1 cellular context compared by ENCODE assay signal in the genomic region with DNA sequence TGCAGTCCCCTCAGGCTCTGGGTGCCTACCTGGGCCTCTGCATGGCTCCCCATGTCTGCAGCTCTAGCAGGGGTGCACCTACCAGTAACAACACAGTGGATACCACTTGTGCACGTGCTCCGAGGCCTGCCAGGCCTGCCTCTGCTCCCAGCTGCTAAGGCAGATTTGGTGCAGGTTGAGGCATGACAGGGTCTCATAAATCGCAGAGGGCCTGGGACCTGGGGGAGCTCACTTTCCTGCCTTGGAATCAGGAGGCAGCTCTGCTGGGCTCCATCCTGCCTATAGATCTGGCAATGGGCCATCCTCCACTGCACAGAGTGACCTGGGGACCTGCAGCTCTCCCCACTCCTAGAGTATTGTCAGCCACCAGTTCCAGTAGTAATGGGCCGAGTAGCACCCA.
TF ChIP-seq lines count a peak whose summit lies in the region.

No MANE protein-coding gene starts in this region.

TF ChIP-seq in IMR-90, 13 proteins besides CTCF, POLR2A, EP300 and RAD21:
- no peak for TF ChIP-seq BHLHE40 (IDR thresholded peaks at IDR 0.05; ENCODE audit: low read depth, low read length)
- TF ChIP-seq MAZ (IDR thresholded peaks at IDR 0.05; ENCODE audit: borderline replicate concordance, low read depth, low read length): no peak
- TF ChIP-seq, protein P1, sequence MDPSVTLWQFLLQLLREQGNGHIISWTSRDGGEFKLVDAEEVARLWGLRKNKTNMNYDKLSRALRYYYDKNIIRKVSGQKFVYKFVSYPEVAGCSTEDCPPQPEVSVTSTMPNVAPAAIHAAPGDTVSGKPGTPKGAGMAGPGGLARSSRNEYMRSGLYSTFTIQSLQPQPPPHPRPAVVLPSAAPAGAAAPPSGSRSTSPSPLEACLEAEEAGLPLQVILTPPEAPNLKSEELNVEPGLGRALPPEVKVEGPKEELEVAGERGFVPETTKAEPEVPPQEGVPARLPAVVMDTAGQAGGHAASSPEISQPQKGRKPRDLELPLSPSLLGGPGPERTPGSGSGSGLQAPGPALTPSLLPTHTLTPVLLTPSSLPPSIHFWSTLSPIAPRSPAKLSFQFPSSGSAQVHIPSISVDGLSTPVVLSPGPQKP (IDR thresholded peaks at IDR 0.05; ENCODE audit: borderline replicate concordance, low read depth, low read length): no peak
- TF ChIP-seq RCOR1 (IDR thresholded peaks at IDR 0.05; ENCODE audit: insufficient replicate concordance, low read length): no peak
- no peak for TF ChIP-seq FOS (IDR thresholded peaks at IDR 0.05; ENCODE audit: low read depth, low read length)
- no peak for TF ChIP-seq NFE2L2 (IDR thresholded peaks at IDR 0.05; ENCODE audit: low read depth, low read length)
- no peak for TF ChIP-seq RFX5 (IDR thresholded peaks at IDR 0.05; ENCODE audit: low read depth, low read length)
- no peak for TF ChIP-seq MAFK (IDR thresholded peaks at IDR 0.05; ENCODE audit: low read depth, low read length)
- TF ChIP-seq, protein P2, sequence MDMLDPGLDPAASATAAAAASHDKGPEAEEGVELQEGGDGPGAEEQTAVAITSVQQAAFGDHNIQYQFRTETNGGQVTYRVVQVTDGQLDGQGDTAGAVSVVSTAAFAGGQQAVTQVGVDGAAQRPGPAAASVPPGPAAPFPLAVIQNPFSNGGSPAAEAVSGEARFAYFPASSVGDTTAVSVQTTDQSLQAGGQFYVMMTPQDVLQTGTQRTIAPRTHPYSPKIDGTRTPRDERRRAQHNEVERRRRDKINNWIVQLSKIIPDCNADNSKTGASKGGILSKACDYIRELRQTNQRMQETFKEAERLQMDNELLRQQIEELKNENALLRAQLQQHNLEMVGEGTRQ (IDR thresholded peaks at IDR 0.05; ENCODE audit: low read depth, low read length): no peak
